Comparison of ENCODE assay signal across 22 cellular contexts in the genomic region with DNA sequence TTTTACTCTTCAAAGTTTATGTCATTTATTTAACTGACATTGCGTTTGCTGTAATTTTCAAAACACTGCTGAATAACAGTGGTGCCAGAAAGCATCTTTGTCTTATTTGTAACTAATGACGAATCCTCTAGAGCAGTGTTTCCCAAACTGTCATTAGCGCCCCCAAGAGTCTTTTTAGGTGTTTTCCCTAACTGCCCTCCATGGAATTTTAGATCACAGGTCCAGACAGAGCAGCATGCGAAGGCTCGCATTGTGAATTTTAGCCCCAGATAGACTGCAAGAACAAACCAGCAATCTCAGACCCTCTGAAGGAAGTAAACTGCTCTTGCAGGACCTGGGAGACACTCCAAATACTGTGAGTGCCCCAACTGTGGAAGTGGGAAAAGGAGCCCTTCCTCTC. TPM values are rescaled to one million over a fixed set of nuclear protein-coding genes. Genes with fewer than 3 reads are reported as not detected.
A peak's percentile ranks its signal among the peaks of the same experiment; 100 is the strongest.
DNase-seq lines count a peak whose midpoint lies in the region; ATAC-seq and TF ChIP-seq lines count a peak whose summit lies in the region.
"Had no signal": no experiment of that assay in that cellular context is flagged by ENCODE, and none has a peak within 500 bp of the region (broad histone marks: within the 10 kb centered on the region; RNA-seq: fewer than 3 reads in every experiment).

No MANE protein-coding gene starts in this region.

- peak overlapping the region; percentile 84 for H3K56ac ChIP-seq in mesendoderm (ENCODE audit: low read length)

- H4K5ac ChIP-seq in mesendoderm (ENCODE audit: low read length) = no peak overlapping the region

- peaks cover 1% of the 10 kb centered on the region for H3K79me1 ChIP-seq in mesendoderm (ENCODE audit: low read length)

- no peak for DNase-seq in activated naive CD4-positive, alpha-beta T cell treated with anti-CD3 and anti-CD28 coated beads, Interleukin-2, amount 50 U/mL, for 16 hours
- no peak for DNase-seq in WTC11 (ENCODE audit: low spot score)
- peak; percentile 75 for DNase-seq in mesendoderm
- no peak for DNase-seq in type B pancreatic cell (ENCODE audit: extremely low spot score, unreplicated experiment)
- no peak for DNase-seq in substantia nigra (lab: John Stamatoyannopoulos, UW)
- no peak for DNase-seq in NCI-H2081 treated with DMSO at 0.1 percent for 48 hours (lab: John Stamatoyannopoulos, UW)
- DNase-seq: activated CD4-positive, alpha-beta T cell treated with anti-CD3 and anti-CD28 coated beads for 4 hours; activated effector memory CD4-positive, alpha-beta T cell treated with anti-CD3 and anti-CD28 coated beads, Interleukin-2, amount 50 U/mL, for 16 hours; Calu3; cortex of kidney; EL; KG1; left cardiac atrium; naive B cell; NCI-H187; ovary; right cardiac atrium; stimulated activated CD4-positive, alpha-beta T cell treated with anti-CD3 and anti-CD28 coated beads, Interleukin-12 subunit alpha, Interleukin-12 subunit beta, amount 100 ng/mL, for 4 hours had no signal

- H3K27ac ChIP-seq in mesendoderm (ENCODE audit: low read depth, low read length) = peak overlapping the region; percentile 89
- H3K27ac ChIP-seq in substantia nigra (ENCODE audit: low read depth, low read length, poor library complexity, severe bottlenecking) = no peak overlapping the region
- H3K27ac ChIP-seq: BLaER1, breast epithelium, ovary had no signal

- ATAC-seq in WTC11 (peak; percentile 43), HG03342 (IDR thresholded peaks at IDR 0.05; ENCODE audit: unreplicated experiment) (no peak)
- ATAC-seq: left cardiac atrium, right cardiac atrium had no signal

- no CpG with 5 or more reads among the region's 5 CpGs for WGBS in mesendoderm (ENCODE audit: extremely low coverage, insufficient coverage, low lambda C conversion rate)

- H3K4me1 ChIP-seq in mesendoderm (ENCODE audit: control insufficient read depth, low read depth, low read length) = peaks cover 6% of the 10 kb centered on the region
- H3K4me1 ChIP-seq: breast epithelium had no signal

- peak overlapping the region; percentile 87 for H3K4ac ChIP-seq in mesendoderm (ENCODE audit: low read depth, low read length)

- peak overlapping the region; percentile 55 for H3K9ac ChIP-seq in mesendoderm (ENCODE audit: low read length)
- H3K9ac ChIP-seq: BLaER1 had no signal

- H2BK5ac ChIP-seq in mesendoderm (ENCODE audit: low read length) = peak overlapping the region; percentile 90

- H4K8ac ChIP-seq in mesendoderm (ENCODE audit: low read depth, low read length) = no peak overlapping the region

- CTCF ChIA-PET in WTC11 (lab: Charles Lee) = interaction anchor here (0.9 to 3.3 kb wide), 10 partner anchors 9 to 63 kb away, joined by 3 to 19 read pairs (median 6); a partner anchor contains a TSS

- H2BK120ac ChIP-seq in mesendoderm (ENCODE audit: low read depth, low read length) = no peak overlapping the region

- H2BK15ac ChIP-seq in mesendoderm (replicated peaks; ENCODE audit: low read depth) = no peak overlapping the region

- peaks cover 68% of the 10 kb centered on the region for H3K4me1 Mint-ChIP-seq in activated naive CD4-positive, alpha-beta T cell treated with anti-CD3 and anti-CD28 coated beads, Interleukin-2, amount 50 U/mL, for 24 hours
- peaks cover 82% of the 10 kb centered on the region for H3K4me1 Mint-ChIP-seq in WTC11
- H3K4me1 Mint-ChIP-seq in type B pancreatic cell (ENCODE audit: unreplicated experiment) = peaks cover 13% of the 10 kb centered on the region

- no peaks in the 10 kb centered on the region for H3K27me3 ChIP-seq in mesendoderm (ENCODE audit: insufficient read depth, low read length, poor library complexity)
- H3K27me3 ChIP-seq: BLaER1, breast epithelium, ovary had no signal

- H3K27ac Mint-ChIP-seq in activated naive CD4-positive, alpha-beta T cell treated with anti-CD3 and anti-CD28 coated beads, Interleukin-2, amount 50 U/mL, for 24 hours = peak overlapping the region; percentile 38
- H3K27ac Mint-ChIP-seq in WTC11 (peak overlapping the region; percentile 94), type B pancreatic cell (no peak overlapping the region)

- no peaks in the 10 kb centered on the region for H3K79me2 ChIP-seq in mesendoderm (ENCODE audit: control insufficient read depth, insufficient read depth, low read length)

- H3K4me2 ChIP-seq in mesendoderm (ENCODE audit: low read length) = no peak overlapping the region
- H3K4me2 ChIP-seq: BLaER1 had no signal

- H3K4me3 ChIP-seq in mesendoderm (ENCODE audit: low read length) = no peak overlapping the region
- H3K4me3 ChIP-seq: BLaER1, breast epithelium, ovary had no signal

- peak overlapping the region; percentile 96 for H3K18ac ChIP-seq in mesendoderm (ENCODE audit: low read length)

- H3K27me3 Mint-ChIP-seq in activated naive CD4-positive, alpha-beta T cell treated with anti-CD3 and anti-CD28 coated beads, Interleukin-2, amount 50 U/mL, for 24 hours = no peaks in the 10 kb centered on the region
- no peaks in the 10 kb centered on the region for H3K27me3 Mint-ChIP-seq in WTC11 (ENCODE audit: low read depth)
- H3K27me3 Mint-ChIP-seq in type B pancreatic cell = no peaks in the 10 kb centered on the region
- H3K27me3 Mint-ChIP-seq: naive B cell had no signal

- peak overlapping the region; percentile 92 for H2AK5ac ChIP-seq in mesendoderm (ENCODE audit: low read length)

- H3K36me3 Mint-ChIP-seq in activated naive CD4-positive, alpha-beta T cell treated with anti-CD3 and anti-CD28 coated beads, Interleukin-2, amount 50 U/mL, for 24 hours = peaks cover 13% of the 10 kb centered on the region
- H3K36me3 Mint-ChIP-seq in WTC11 = peaks cover 6% of the 10 kb centered on the region
- peaks cover 18% of the 10 kb centered on the region for H3K36me3 Mint-ChIP-seq in type B pancreatic cell

- POLR2A ChIA-PET in WTC11 (lab: Charles Lee) = interaction anchor here (1.4 kb wide), 1 partner anchor 21 kb away, joined by 4 read pairs; no protein-coding TSS in a partner anchor

- peaks cover 5% of the 10 kb centered on the region for H3K9me3 Mint-ChIP-seq in activated naive CD4-positive, alpha-beta T cell treated with anti-CD3 and anti-CD28 coated beads, Interleukin-2, amount 50 U/mL, for 24 hours
- H3K9me3 Mint-ChIP-seq in WTC11 (peaks cover 3% of the 10 kb centered on the region), type B pancreatic cell (no peaks in the 10 kb centered on the region)

- no peak overlapping the region for H3K23ac ChIP-seq in mesendoderm (ENCODE audit: low read length)

- no peak overlapping the region for H3K4me3 Mint-ChIP-seq in activated naive CD4-positive, alpha-beta T cell treated with anti-CD3 and anti-CD28 coated beads, Interleukin-2, amount 50 U/mL, for 24 hours
- H3K4me3 Mint-ChIP-seq in WTC11 (peak overlapping the region; percentile 33), type B pancreatic cell (peak overlapping the region; percentile 15)

- no peaks in the 10 kb centered on the region for H3K36me3 ChIP-seq in mesendoderm (ENCODE audit: control insufficient read depth, insufficient read depth, low read length)
- H3K36me3 ChIP-seq: breast epithelium, ovary had no signal

- TF ChIP-seq CTCF in WTC11 (IDR thresholded peaks at IDR 0.05) (no peak), type B pancreatic cell (conservative IDR thresholded peaks at IDR 0.05) (no peak)

TF ChIP-seq in WTC11, 78 proteins besides CTCF, POLR2A, EP300 and RAD21:
- TF ChIP-seq SMAD4 (CRISPR knock-in tag; IDR thresholded peaks at IDR 0.05) (no peak), EMX1 (CRISPR knock-in tag; IDR thresholded peaks at IDR 0.05) (no peak)

RNA-seq across cellular contexts. Expression of a gene that starts 2.3 kb away (rescaled TPM):
- total RNA-seq in WTC11 (2021) (0.89 to 1.1 TPM (median 0.89 TPM) in 3 replicates), type B pancreatic cell (ENCODE audit: low replicate concordance) (0.41 and 0.93 TPM in 2 replicates)
- polyA plus RNA-seq in mesendoderm (2013, experiment 1 of 2) = 0.69 TPM
- polyA plus RNA-seq in mesendoderm (2013, experiment 2 of 2) = 0.60 TPM
- total RNA-seq: left cardiac atrium had no signal
- polyA plus RNA-seq: right cardiac atrium had no signal

RNA-seq across cellular contexts. Expression of a gene that starts 33.8 kb away (rescaled TPM):
- total RNA-seq in WTC11 (2021) (39.6 to 45.7 TPM (median 40.2 TPM) in 3 replicates), type B pancreatic cell (ENCODE audit: low replicate concordance) (21.6 and 22.9 TPM in 2 replicates)
- polyA plus RNA-seq in mesendoderm (2013, experiment 1 of 2) = 16.7 TPM
- 17.5 TPM for polyA plus RNA-seq in mesendoderm (2013, experiment 2 of 2)
